Comparison of ENCODE assay signal across 1 cellular context in genomic region chr22:46453829-46454220, GRCh38.
A peak's percentile ranks its signal among the peaks of the same experiment; 100 is the strongest.
TF ChIP-seq lines count a peak whose summit lies in the region.

No MANE protein-coding gene starts in this region.

TF ChIP-seq in HepG2, 621 proteins besides CTCF, POLR2A, EP300 and RAD21 (continued from another document):
- TF ChIP-seq ZHX1 (CRISPR knock-in tag; IDR thresholded peaks at IDR 0.05; ENCODE audit: low read depth) (no peak), ZSCAN20 (CRISPR knock-in tag; IDR thresholded peaks at IDR 0.05; ENCODE audit: borderline replicate concordance) (0 out of 2 replicates have a peak, but pooled peaks have one; percentile 10), ZNF414 (CRISPR knock-in tag; IDR thresholded peaks at IDR 0.05) (peak; percentile 54; the same call in 1 of the 2 replicates), TBX2 (CRISPR knock-in tag; IDR thresholded peaks at IDR 0.05; ENCODE audit: borderline replicate concordance) (peak; percentile 11; the same call in 1 of the 2 replicates), ZNF350 (CRISPR knock-in tag; IDR thresholded peaks at IDR 0.05; ENCODE audit: borderline replicate concordance, low read depth) (0 out of 2 replicates have a peak, but pooled peaks have one; percentile 1), ZNF275 (CRISPR knock-in tag; IDR thresholded peaks at IDR 0.05; ENCODE audit: borderline replicate concordance) (0 out of 2 replicates have a peak, but pooled peaks have one; percentile 5), ZNF567 (CRISPR knock-in tag; IDR thresholded peaks at IDR 0.05; ENCODE audit: borderline replicate concordance) (0 out of 2 replicates have a peak, but pooled peaks have one; percentile 58), BORCS8-MEF2B (CRISPR knock-in tag; IDR thresholded peaks at IDR 0.05) (peak; percentile 16), MTF1 (CRISPR knock-in tag; IDR thresholded peaks at IDR 0.05) (no peak), HNF1B (CRISPR knock-in tag; IDR thresholded peaks at IDR 0.05) (0 out of 2 replicates have a peak, but pooled peaks have one; percentile 3), ASH2L (IDR thresholded peaks at IDR 0.05; ENCODE audit: insufficient read length, low read depth, low read length) (peak; percentile 15), THAP9 (CRISPR knock-in tag; IDR thresholded peaks at IDR 0.05; ENCODE audit: borderline replicate concordance) (0 out of 2 replicates have a peak, but pooled peaks have one; percentile 10), ZNF543 (CRISPR knock-in tag; IDR thresholded peaks at IDR 0.05) (no peak), HMGXB4 (CRISPR knock-in tag; IDR thresholded peaks at IDR 0.05; ENCODE audit: borderline replicate concordance in 1 of 2, low read depth in 1 of 2) (0 out of 4 replicates have a peak, but pooled peaks of 1 of the 2 experiments have one; percentile 1), NR3C1 (CRISPR knock-in tag; IDR thresholded peaks at IDR 0.05) (no peak), ZNF556 (CRISPR knock-in tag; IDR thresholded peaks at IDR 0.05; ENCODE audit: borderline replicate concordance) (0 out of 2 replicates have a peak, but pooled peaks have one; percentile 13), ZFP91 (CRISPR knock-in tag; IDR thresholded peaks at IDR 0.05; ENCODE audit: borderline replicate concordance) (0 out of 2 replicates have a peak, but pooled peaks have one; percentile 2), PHB2 (IDR thresholded peaks at IDR 0.05; ENCODE audit: partially characterized antibody) (no peak), MEF2D (CRISPR knock-in tag; IDR thresholded peaks at IDR 0.05) (no peak), MXD1 (CRISPR knock-in tag; IDR thresholded peaks at IDR 0.05) (0 out of 2 replicates have a peak, but pooled peaks have one; percentile 6), U2AF1 (optimal IDR thresholded peaks at IDR 0.05; ENCODE audit: low read depth, low read length) (peak; percentile 11), MYPOP (CRISPR knock-in tag; IDR thresholded peaks at IDR 0.05) (0 out of 2 replicates have a peak, but pooled peaks have one; percentile 19)
